ENCODE assay signal across 1 cellular context in the genomic region with DNA sequence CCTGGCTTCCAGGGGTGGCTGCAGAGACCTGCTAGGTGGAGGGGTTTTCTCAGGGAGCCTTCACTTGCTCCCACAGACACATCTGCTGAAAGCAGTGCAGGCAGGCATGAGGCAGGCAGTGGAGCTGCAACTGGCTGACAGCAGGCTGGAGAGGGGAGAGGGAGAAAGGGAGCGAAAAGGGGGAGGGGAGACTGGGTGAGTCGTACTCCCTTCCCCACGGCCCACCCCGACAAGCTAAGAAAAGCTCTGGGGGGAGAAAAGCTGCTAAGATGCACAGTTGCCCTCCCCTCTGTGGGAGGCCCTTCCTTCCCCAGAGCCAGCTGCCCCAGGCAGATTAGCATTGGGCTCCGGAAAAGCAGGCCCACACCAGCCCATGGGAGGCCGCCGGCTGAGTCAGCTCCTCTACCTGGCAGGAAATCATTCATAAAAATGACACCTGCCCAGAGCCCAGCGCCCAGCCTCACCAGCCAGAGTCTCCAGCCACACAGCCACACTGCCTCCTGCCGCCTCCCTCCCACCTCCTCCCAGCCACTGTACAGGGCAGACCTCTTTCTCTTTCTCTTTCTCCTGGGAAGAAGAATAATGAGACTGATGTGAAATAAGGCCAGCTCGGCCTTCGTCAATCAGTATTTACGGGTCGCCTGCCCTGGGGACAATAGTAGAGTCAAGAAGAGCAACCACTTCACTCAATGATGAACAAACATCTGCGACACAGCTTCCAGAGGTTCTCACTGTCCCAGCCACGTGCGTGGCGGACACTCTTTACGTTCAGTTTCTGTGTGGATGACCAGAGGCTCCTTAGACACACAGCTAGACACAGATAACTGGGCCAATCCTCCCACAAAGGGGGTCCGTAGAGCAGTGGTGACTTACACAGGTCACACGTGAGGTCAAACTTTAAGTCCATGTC.
TF ChIP-seq lines count a peak whose summit lies in the region.

No MANE protein-coding gene starts in this region.

TF ChIP-seq in K562, 482 proteins besides CTCF, POLR2A, EP300 and RAD21 (continued from another document and continues in another):
- TF ChIP-seq, protein P1, sequence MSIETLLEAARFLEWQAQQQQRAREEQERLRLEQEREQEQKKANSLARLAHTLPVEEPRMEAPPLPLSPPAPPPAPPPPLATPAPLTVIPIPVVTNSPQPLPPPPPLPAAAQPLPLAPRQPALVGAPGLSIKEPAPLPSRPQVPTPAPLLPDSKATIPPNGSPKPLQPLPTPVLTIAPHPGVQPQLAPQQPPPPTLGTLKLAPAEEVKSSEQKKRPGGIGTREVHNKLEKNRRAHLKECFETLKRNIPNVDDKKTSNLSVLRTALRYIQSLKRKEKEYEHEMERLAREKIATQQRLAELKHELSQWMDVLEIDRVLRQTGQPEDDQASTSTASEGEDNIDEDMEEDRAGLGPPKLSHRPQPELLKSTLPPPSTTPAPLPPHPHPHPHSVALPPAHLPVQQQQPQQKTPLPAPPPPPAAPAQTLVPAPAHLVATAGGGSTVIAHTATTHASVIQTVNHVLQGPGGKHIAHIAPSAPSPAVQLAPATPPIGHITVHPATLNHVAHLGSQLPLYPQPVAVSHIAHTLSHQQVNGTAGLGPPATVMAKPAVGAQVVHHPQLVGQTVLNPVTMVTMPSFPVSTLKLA (conservative IDR thresholded peaks at IDR 0.05) = peak; percentile 79 to 82
- TF ChIP-seq GABPA (tag; conservative IDR thresholded peaks at IDR 0.05; ENCODE audit: low read depth) = no peak; the same call in 1 of the 2 replicates
- no peak for TF ChIP-seq GMEB1 (CRISPR knock-in tag; IDR thresholded peaks at IDR 0.05)
- TF ChIP-seq MAX (CRISPR knock-in tag; IDR thresholded peaks at IDR 0.05) = peak; percentile 85
- TF ChIP-seq MTF1 (CRISPR knock-in tag; IDR thresholded peaks at IDR 0.05; ENCODE audit: borderline replicate concordance) = no peak
- peak; percentile 29 to 72; a peak in 3 of 4 replicates for TF ChIP-seq ARNT (IDR thresholded peaks at IDR 0.05)
- TF ChIP-seq ZNF449 (CRISPR knock-in tag; IDR thresholded peaks at IDR 0.05) = no peak
- TF ChIP-seq ZNF778 (CRISPR knock-in tag; IDR thresholded peaks at IDR 0.05) = no peak
- peak; percentile 83 for TF ChIP-seq STAT5A (IDR thresholded peaks at IDR 0.05; ENCODE audit: borderline replicate concordance, low read length)
- TF ChIP-seq ZNF780A (CRISPR knock-in tag; IDR thresholded peaks at IDR 0.05) = no peak
- TF ChIP-seq GABPB1 (CRISPR knock-in tag; IDR thresholded peaks at IDR 0.05) = 0 out of 2 replicates have a peak, but pooled peaks have one; percentile 7
- no peak for TF ChIP-seq ZNF324 (CRISPR knock-in tag; IDR thresholded peaks at IDR 0.05)
- TF ChIP-seq SNAPC5 (CRISPR knock-in tag; IDR thresholded peaks at IDR 0.05) = no peak
- TF ChIP-seq BRD4 (IDR thresholded peaks at IDR 0.05) = no peak
- TF ChIP-seq ARHGAP35 (IDR thresholded peaks at IDR 0.05; ENCODE audit: partially characterized antibody) = no peak
- TF ChIP-seq HSF4 (CRISPR knock-in tag; IDR thresholded peaks at IDR 0.05; ENCODE audit: borderline replicate concordance) = no peak
- no peak for TF ChIP-seq SRSF7 (optimal IDR thresholded peaks at IDR 0.05; ENCODE audit: low read depth, low read length)
- TF ChIP-seq PML (IDR thresholded peaks at IDR 0.05; ENCODE audit: low read length) = peak; percentile 78; the same call in 1 of the 2 replicates
- TF ChIP-seq MLX (CRISPR knock-in tag; conservative IDR thresholded peaks at IDR 0.05) = no peak
- TF ChIP-seq, protein P2, sequence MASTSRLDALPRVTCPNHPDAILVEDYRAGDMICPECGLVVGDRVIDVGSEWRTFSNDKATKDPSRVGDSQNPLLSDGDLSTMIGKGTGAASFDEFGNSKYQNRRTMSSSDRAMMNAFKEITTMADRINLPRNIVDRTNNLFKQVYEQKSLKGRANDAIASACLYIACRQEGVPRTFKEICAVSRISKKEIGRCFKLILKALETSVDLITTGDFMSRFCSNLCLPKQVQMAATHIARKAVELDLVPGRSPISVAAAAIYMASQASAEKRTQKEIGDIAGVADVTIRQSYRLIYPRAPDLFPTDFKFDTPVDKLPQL (IDR thresholded peaks at IDR 0.05; ENCODE audit: extremely low read depth, insufficient read length) = no peak
- peak; percentile 65 for TF ChIP-seq CREM (IDR thresholded peaks at IDR 0.05; ENCODE audit: low read depth)
- peak; percentile 49 to 57 for TF ChIP-seq KDM1A (IDR thresholded peaks at IDR 0.05)
- TF ChIP-seq PTBP1 (IDR thresholded peaks at IDR 0.05; ENCODE audit: low read depth, low read length) = no peak
- TF ChIP-seq TGIF2 (CRISPR knock-in tag; IDR thresholded peaks at IDR 0.05) = no peak
- no peak for TF ChIP-seq ZNF699 (CRISPR knock-in tag; IDR thresholded peaks at IDR 0.05; ENCODE audit: insufficient replicate concordance)
- no peak for TF ChIP-seq ZNF280B (CRISPR knock-in tag; IDR thresholded peaks at IDR 0.05)
- peak; percentile 80 for TF ChIP-seq RBFOX2 (IDR thresholded peaks at IDR 0.05; ENCODE audit: low read depth, low read length)
- TF ChIP-seq SMARCA5 (IDR thresholded peaks at IDR 0.05) = peak; percentile 40; the same call in 1 of the 2 replicates
- no peak for TF ChIP-seq ELF2 (CRISPR knock-in tag; IDR thresholded peaks at IDR 0.05)
- TF ChIP-seq E2F1 (CRISPR knock-in tag; IDR thresholded peaks at IDR 0.05) = no peak
- TF ChIP-seq ZNF76 (CRISPR knock-in tag; IDR thresholded peaks at IDR 0.05; ENCODE audit: borderline replicate concordance) = no peak
- peak in 1 of 2 experiments; percentile 6; a peak in 1 of 4 replicates for TF ChIP-seq FOXK2 (conservative IDR thresholded peaks at IDR 0.05 in 1 of 2, IDR thresholded peaks at IDR 0.05 in 1 of 2; ENCODE audit: low read depth in 2 of 2)
- no peak for TF ChIP-seq BRF1 (IDR thresholded peaks at IDR 0.05; ENCODE audit: borderline replicate concordance, extremely low read depth, insufficient read length)
- TF ChIP-seq DIDO1 (tag; IDR thresholded peaks at IDR 0.05; ENCODE audit: low read depth) = no peak
- TF ChIP-seq TCFL5 (CRISPR knock-in tag; conservative IDR thresholded peaks at IDR 0.05) = no peak
- no peak for TF ChIP-seq PHTF2 (CRISPR knock-in tag; IDR thresholded peaks at IDR 0.05)
- TF ChIP-seq, protein P3, sequence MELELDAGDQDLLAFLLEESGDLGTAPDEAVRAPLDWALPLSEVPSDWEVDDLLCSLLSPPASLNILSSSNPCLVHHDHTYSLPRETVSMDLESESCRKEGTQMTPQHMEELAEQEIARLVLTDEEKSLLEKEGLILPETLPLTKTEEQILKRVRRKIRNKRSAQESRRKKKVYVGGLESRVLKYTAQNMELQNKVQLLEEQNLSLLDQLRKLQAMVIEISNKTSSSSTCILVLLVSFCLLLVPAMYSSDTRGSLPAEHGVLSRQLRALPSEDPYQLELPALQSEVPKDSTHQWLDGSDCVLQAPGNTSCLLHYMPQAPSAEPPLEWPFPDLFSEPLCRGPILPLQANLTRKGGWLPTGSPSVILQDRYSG (tag; conservative IDR thresholded peaks at IDR 0.05; ENCODE audit: low read depth) = no peak
- no peak for TF ChIP-seq MIER1 (IDR thresholded peaks at IDR 0.05; ENCODE audit: low read depth)
- peak; percentile 57; the same call in 1 of the 2 replicates for TF ChIP-seq GATAD2B (IDR thresholded peaks at IDR 0.05; ENCODE audit: borderline replicate concordance)
- TF ChIP-seq TEAD1 (CRISPR knock-in tag; IDR thresholded peaks at IDR 0.05) = no peak
- peak; percentile 97 for TF ChIP-seq ARID1B (IDR thresholded peaks at IDR 0.05)
- no peak for TF ChIP-seq ZKSCAN8 (CRISPR knock-in tag; IDR thresholded peaks at IDR 0.05)
- no peak for TF ChIP-seq ZC3H11A (IDR thresholded peaks at IDR 0.05; ENCODE audit: low read depth, low read length)
- TF ChIP-seq, protein P4, sequence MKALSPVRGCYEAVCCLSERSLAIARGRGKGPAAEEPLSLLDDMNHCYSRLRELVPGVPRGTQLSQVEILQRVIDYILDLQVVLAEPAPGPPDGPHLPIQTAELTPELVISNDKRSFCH (CRISPR knock-in tag; IDR thresholded peaks at IDR 0.05) = no peak
- TF ChIP-seq, protein P4 (tag; IDR thresholded peaks at IDR 0.05) = peak; percentile 23
- TF ChIP-seq NFXL1 (CRISPR knock-in tag; IDR thresholded peaks at IDR 0.05) = no peak
- no peak for TF ChIP-seq ARID3B (CRISPR knock-in tag; IDR thresholded peaks at IDR 0.05; ENCODE audit: borderline replicate concordance)
- TF ChIP-seq ATF2 (CRISPR knock-in tag; IDR thresholded peaks at IDR 0.05) = no peak
- no peak for TF ChIP-seq PHF20 (IDR thresholded peaks at IDR 0.05; ENCODE audit: partially characterized antibody)
- TF ChIP-seq FOSL1 (tag; conservative IDR thresholded peaks at IDR 0.05) = peak; percentile 70
- peak; percentile 29 for TF ChIP-seq SMARCB1 (IDR thresholded peaks at IDR 0.05; ENCODE audit: insufficient read length, low read depth)
- peak; percentile 96 for TF ChIP-seq CBFA2T3 (IDR thresholded peaks at IDR 0.05)
- TF ChIP-seq NONO (IDR thresholded peaks at IDR 0.05; ENCODE audit: low read depth in 2 of 2, low read length in 1 of 2) = no peak
